ENCODE assay signal across 34 cellular contexts in genomic region chr6:6024220-6024619, GRCh38. TPM values are rescaled to one million over a fixed set of nuclear protein-coding genes. Genes with fewer than 3 reads are reported as not detected.
DNase-seq lines count a peak whose midpoint lies in the region; ATAC-seq, FAIRE-seq and TF ChIP-seq lines count a peak whose summit lies in the region.
"Had no signal": no experiment of that assay in that cellular context is flagged by ENCODE, and none has a peak within 500 bp of the region (broad histone marks: within the 10 kb centered on the region; RNA-seq: fewer than 3 reads in every experiment).

No MANE protein-coding gene starts in this region.

- H4K20me1 ChIP-seq in HepG2 (ENCODE audit: insufficient read depth, low read length) = no peaks in the 10 kb centered on the region
- H4K20me1 ChIP-seq: BLaER1; BLaER1 treated with 17β-estradiol and CSF1 and Interleukin-3, amounts not matched to agents 10 nM and 100 nM had no signal

- H2AFZ ChIP-seq in HepG2 (ENCODE audit: low read length) = no peak overlapping the region

- no peaks in the 10 kb centered on the region for H3K79me2 ChIP-seq in HepG2 (ENCODE audit: insufficient read depth, low read length)

- H3K27me3 ChIP-seq in HepG2 (ENCODE audit: control insufficient read depth in 1 of 2, insufficient read depth in 2 of 2, low read length in 2 of 2) (peaks cover 0 to 9% of the 10 kb centered on the region in 2 experiments; a peak in 1 of 5 replicates), right lobe of liver (no peaks in the 10 kb centered on the region)
- H3K27me3 ChIP-seq: BE2C; BLaER1; BLaER1 treated with 17β-estradiol and CSF1 and Interleukin-3, amounts not matched to agents 10 nM and 100 nM had no signal

- no peak for TF ChIP-seq RAD21 in HepG2 (CRISPR knock-in tag; IDR thresholded peaks at IDR 0.05)

- TF ChIP-seq EP300 in HepG2 (IDR thresholded peaks at IDR 0.05; ENCODE audit: low read depth in 2 of 2, low read length in 2 of 2) = no peak
- TF ChIP-seq EP300 in HepG2 (CRISPR knock-in tag; IDR thresholded peaks at IDR 0.05; ENCODE audit: borderline replicate concordance) = no peak

- H3K9me3 ChIP-seq in HepG2 (ENCODE audit: low read length) (no peaks in the 10 kb centered on the region), right lobe of liver (no peaks in the 10 kb centered on the region)
- H3K9me3 ChIP-seq: A549; BE2C; BLaER1; BLaER1 treated with 17β-estradiol and CSF1 and Interleukin-3, amounts not matched to agents 10 nM and 100 nM; Caco-2 had no signal

- CTCF ChIA-PET in HepG2 (lab: Yijun Ruan, JAX; ENCODE audit: low intra/inter-chr PET ratio, low total read pairs) = no interaction called here

- intact Hi-C loops in HepG2 (cut with micrococcal nuclease; ENCODE audit: unreplicated experiment) = no loop called here
- intact Hi-C loops in right lobe of liver (cut with DNase I) = no loop called here

- 2% methylated on average over 5 of the region's 5 CpGs for WGBS in HepG2 (ENCODE audit: low lambda C conversion rate)
- 52% methylated on average over 5 of the region's 5 CpGs for WGBS in right lobe of liver (ENCODE audit: insufficient coverage, low coverage, low lambda C conversion rate, missing lambda C conversion rate)

- H3K4me3 ChIP-seq in HepG2 (replicated peaks in 1 of 3; ENCODE audit: insufficient read depth in 1 of 3, low read depth in 2 of 3, low read length in 3 of 3) = no peak overlapping the region
- H3K4me3 ChIP-seq in right lobe of liver = no peak overlapping the region
- H3K4me3 ChIP-seq: A549; BLaER1; BLaER1 treated with 17β-estradiol and CSF1 and Interleukin-3, amounts not matched to agents 10 nM and 100 nM had no signal

- no peak for TF ChIP-seq POLR2A in HepG2 (IDR thresholded peaks at IDR 0.05; ENCODE audit: insufficient read depth in 1 of 2, low read depth in 2 of 2, low read length in 2 of 2)
- TF ChIP-seq POLR2A in right lobe of liver (IDR thresholded peaks at IDR 0.05) = no peak

- no peak for TF ChIP-seq CTCF in HepG2 (CRISPR knock-in tag; IDR thresholded peaks at IDR 0.05)
- TF ChIP-seq CTCF in right lobe of liver (IDR thresholded peaks at IDR 0.05) = no peak

- no peak overlapping the region for H3K4me2 ChIP-seq in HepG2 (ENCODE audit: low read depth, low read length)
- H3K4me2 ChIP-seq: A549; BLaER1; BLaER1 treated with 17β-estradiol and CSF1 and Interleukin-3, amounts not matched to agents 10 nM and 100 nM had no signal

- no peaks in the 10 kb centered on the region for H3K36me3 ChIP-seq in HepG2 (replicated peaks in 1 of 2; ENCODE audit: control insufficient read depth in 1 of 2, insufficient read depth in 2 of 2, low read length in 2 of 2)
- no peaks in the 10 kb centered on the region for H3K36me3 ChIP-seq in right lobe of liver
- H3K36me3 ChIP-seq: BE2C; BLaER1; BLaER1 treated with 17β-estradiol and CSF1 and Interleukin-3, amounts not matched to agents 10 nM and 100 nM had no signal

- no peak overlapping the region for H3K9ac ChIP-seq in HepG2 (ENCODE audit: insufficient read depth, low read depth, low read length)
- H3K9ac ChIP-seq: BLaER1; BLaER1 treated with 17β-estradiol and CSF1 and Interleukin-3, amounts not matched to agents 10 nM and 100 nM had no signal

- ATAC-seq in HepG2 = peak; percentile 83
- no peak for ATAC-seq in right lobe of liver
- ATAC-seq: A549; CD8-positive, alpha-beta T cell had no signal

- POLR2A ChIA-PET in HepG2 (lab: Yijun Ruan, JAX) = no interaction called here

- peaks cover 26% of the 10 kb centered on the region for H3K4me1 ChIP-seq in HepG2 (ENCODE audit: insufficient read depth, low read length)
- H3K4me1 ChIP-seq in right lobe of liver = no peaks in the 10 kb centered on the region
- H3K4me1 ChIP-seq: A549, BE2C, BLaER1, Caco-2 had no signal

- DNase-seq in DMS53 (lab: John Stamatoyannopoulos, UW) = peak; percentile 51
- no peak for DNase-seq in DMS53 treated with DMSO at 0.1 percent for 48 hours (lab: John Stamatoyannopoulos, UW; ENCODE audit: unreplicated experiment)
- no peak for DNase-seq in HepG2 (ENCODE audit: low spot score)
- no peak for DNase-seq in right lobe of liver
- DNase-seq: 8988T; ACHN; AML-193; BE2C; C1 segment of cervical spinal cord; Caco-2; Calu3; CD4-positive, alpha-beta memory T cell; CD4-positive, alpha-beta T cell; CD4-positive, CD25-positive, alpha-beta regulatory T cell; CD8-positive, alpha-beta memory T cell; CD8-positive, alpha-beta T cell; COR-L47; DMS 273 treated with DMSO at 0.1 percent for 48 hours; DMS153; DMS79; DMS79 treated with DMSO at 0.1 percent for 48 hours; DND-41; EL had no signal

- BruUV-seq in HepG2 (replicated peaks; lab: Mats Ljungman, UMichigan) = no TSS peak

- no peak for FAIRE-seq in HepG2 (lab: Jason Lieb, UNC)
- FAIRE-seq: A204.1, A549, D721Med had no signal

- in situ Hi-C loops in HepG2 (cut with HindIII; ENCODE audit: extremely low pct_ligation_motif_present, low pct_unique_long_range_greater_than_20kb) = no loop called here

- no peak overlapping the region for H3K27ac ChIP-seq in HepG2 (ENCODE audit: extremely low read length, insufficient read depth, low read length)
- H3K27ac ChIP-seq in right lobe of liver = no peak overlapping the region
- H3K27ac ChIP-seq: 22Rv1; A549; BLaER1; BLaER1 treated with 17β-estradiol and CSF1 and Interleukin-3, amounts not matched to agents 10 nM and 100 nM; C4-2B had no signal

TF ChIP-seq in HepG2, 621 proteins besides CTCF, POLR2A, EP300 and RAD21 (continues in another document):
- no peak for TF ChIP-seq PPARG (CRISPR knock-in tag; conservative IDR thresholded peaks at IDR 0.05)
- TF ChIP-seq, protein P1, sequence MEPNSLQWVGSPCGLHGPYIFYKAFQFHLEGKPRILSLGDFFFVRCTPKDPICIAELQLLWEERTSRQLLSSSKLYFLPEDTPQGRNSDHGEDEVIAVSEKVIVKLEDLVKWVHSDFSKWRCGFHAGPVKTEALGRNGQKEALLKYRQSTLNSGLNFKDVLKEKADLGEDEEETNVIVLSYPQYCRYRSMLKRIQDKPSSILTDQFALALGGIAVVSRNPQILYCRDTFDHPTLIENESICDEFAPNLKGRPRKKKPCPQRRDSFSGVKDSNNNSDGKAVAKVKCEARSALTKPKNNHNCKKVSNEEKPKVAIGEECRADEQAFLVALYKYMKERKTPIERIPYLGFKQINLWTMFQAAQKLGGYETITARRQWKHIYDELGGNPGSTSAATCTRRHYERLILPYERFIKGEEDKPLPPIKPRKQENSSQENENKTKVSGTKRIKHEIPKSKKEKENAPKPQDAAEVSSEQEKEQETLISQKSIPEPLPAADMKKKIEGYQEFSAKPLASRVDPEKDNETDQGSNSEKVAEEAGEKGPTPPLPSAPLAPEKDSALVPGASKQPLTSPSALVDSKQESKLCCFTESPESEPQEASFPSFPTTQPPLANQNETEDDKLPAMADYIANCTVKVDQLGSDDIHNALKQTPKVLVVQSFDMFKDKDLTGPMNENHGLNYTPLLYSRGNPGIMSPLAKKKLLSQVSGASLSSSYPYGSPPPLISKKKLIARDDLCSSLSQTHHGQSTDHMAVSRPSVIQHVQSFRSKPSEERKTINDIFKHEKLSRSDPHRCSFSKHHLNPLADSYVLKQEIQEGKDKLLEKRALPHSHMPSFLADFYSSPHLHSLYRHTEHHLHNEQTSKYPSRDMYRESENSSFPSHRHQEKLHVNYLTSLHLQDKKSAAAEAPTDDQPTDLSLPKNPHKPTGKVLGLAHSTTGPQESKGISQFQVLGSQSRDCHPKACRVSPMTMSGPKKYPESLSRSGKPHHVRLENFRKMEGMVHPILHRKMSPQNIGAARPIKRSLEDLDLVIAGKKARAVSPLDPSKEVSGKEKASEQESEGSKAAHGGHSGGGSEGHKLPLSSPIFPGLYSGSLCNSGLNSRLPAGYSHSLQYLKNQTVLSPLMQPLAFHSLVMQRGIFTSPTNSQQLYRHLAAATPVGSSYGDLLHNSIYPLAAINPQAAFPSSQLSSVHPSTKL (CRISPR knock-in tag; IDR thresholded peaks at IDR 0.05) = peak; percentile 32
- TF ChIP-seq, protein P2, sequence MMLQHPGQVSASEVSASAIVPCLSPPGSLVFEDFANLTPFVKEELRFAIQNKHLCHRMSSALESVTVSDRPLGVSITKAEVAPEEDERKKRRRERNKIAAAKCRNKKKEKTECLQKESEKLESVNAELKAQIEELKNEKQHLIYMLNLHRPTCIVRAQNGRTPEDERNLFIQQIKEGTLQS (CRISPR knock-in tag; IDR thresholded peaks at IDR 0.05) = no peak
- TF ChIP-seq TOPORS (CRISPR knock-in tag; IDR thresholded peaks at IDR 0.05) = no peak
- TF ChIP-seq RCOR2 (CRISPR knock-in tag; IDR thresholded peaks at IDR 0.05) = no peak
- TF ChIP-seq ZNF761 (CRISPR knock-in tag; conservative IDR thresholded peaks at IDR 0.05) = no peak
- TF ChIP-seq, protein P3, sequence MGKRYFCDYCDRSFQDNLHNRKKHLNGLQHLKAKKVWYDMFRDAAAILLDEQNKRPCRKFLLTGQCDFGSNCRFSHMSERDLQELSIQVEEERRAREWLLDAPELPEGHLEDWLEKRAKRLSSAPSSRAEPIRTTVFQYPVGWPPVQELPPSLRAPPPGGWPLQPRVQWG (CRISPR knock-in tag; IDR thresholded peaks at IDR 0.05; ENCODE audit: borderline replicate concordance, low read depth) = no peak
- no peak for TF ChIP-seq ARID2 (CRISPR knock-in tag; IDR thresholded peaks at IDR 0.05; ENCODE audit: borderline replicate concordance)

RNA-seq across cellular contexts. Expression of gene NRN1, which starts 17.5 kb away (rescaled TPM):
- not detected in 2 replicates for total RNA-seq in HepG2 (2016; rRNA removed; fragmentation: Illumina TruSeq; extraction: Trizol)
- not detected in 2 replicates for total RNA-seq in HepG2 (2016; cell fraction: cytosol; rRNA removed; fragmentation: Illumina TruSeq; extraction: Trizol; ENCODE audit: low read depth)
- not detected in 2 replicates for total RNA-seq in HepG2 (2016; cell fraction: insoluble cytoplasmic fraction; rRNA removed; fragmentation: Illumina TruSeq; extraction: Trizol)
- total RNA-seq in HepG2 (2016; cell fraction: membrane; rRNA removed; fragmentation: Illumina TruSeq; extraction: Trizol) = 0.24 TPM in 1 of 2 replicates, not detected in the other
- not detected in 2 replicates for total RNA-seq in HepG2 (2016; cell fraction: nucleus; rRNA removed; fragmentation: Illumina TruSeq; extraction: Trizol)
- 0.04 and 0.11 TPM in 2 replicates for polyA plus RNA-seq in HepG2 (2011; rRNA removed)
- polyA plus RNA-seq in HepG2 (2011; cell fraction: cytosol; rRNA removed) = 0.12 and 0.18 TPM in 2 replicates
- polyA plus RNA-seq in HepG2 (2011; cell fraction: nucleus; rRNA removed) = 0.14 TPM in 1 of 2 replicates, not detected in the other
- polyA plus RNA-seq in HepG2 (2012) = 0.08 and 0.30 TPM in 2 replicates
- polyA plus RNA-seq in HepG2 (2016; cell fraction: cytosol; fragmentation: Illumina TruSeq; extraction: Trizol; ENCODE audit: low read depth) = not detected in 2 replicates
- not detected in 2 replicates for polyA plus RNA-seq in HepG2 (2016; cell fraction: insoluble cytoplasmic fraction; fragmentation: Illumina TruSeq; extraction: Trizol; ENCODE audit: low read depth)
- 0.13 TPM in 1 of 2 replicates, not detected in the other for polyA plus RNA-seq in HepG2 (2016; cell fraction: membrane; fragmentation: Illumina TruSeq; extraction: Trizol; ENCODE audit: low read depth)
- not detected in 2 replicates for polyA plus RNA-seq in HepG2 (2016; cell fraction: nucleus; fragmentation: Illumina TruSeq; extraction: Trizol; ENCODE audit: insufficient read depth, low read depth)
- not detected in 2 replicates for polyA minus RNA-seq in HepG2 (2011; rRNA and poly(A)+ RNA removed; ENCODE audit: low replicate concordance)
- not detected in 2 replicates for polyA minus RNA-seq in HepG2 (2011; cell fraction: cytosol; rRNA and poly(A)+ RNA removed)
- polyA minus RNA-seq in HepG2 (2011; cell fraction: nucleus; rRNA and poly(A)+ RNA removed) = not detected in 2 replicates
- 1 to 10 TPM in 5 of 6 experiments, under 1 TPM in 1; 0.86 to 3.4 (median 2.4) TPM for total RNA-seq in right lobe of liver
- total RNA-seq: B cell; Caco-2; Calu3; CD4-positive, alpha-beta T cell; CD4-positive, CD25-positive, alpha-beta regulatory T cell; G401 had no signal
- polyA plus RNA-seq: AG04450; CD14-positive monocyte; CD4-positive, alpha-beta memory T cell had no signal
